ENCODE assay signal across 8 cellular contexts in genomic region chr10:132397036-132397541, GRCh38. TPM values are rescaled to one million over a fixed set of nuclear protein-coding genes. Genes with fewer than 3 reads are reported as not detected.
DNase-seq lines count a peak whose midpoint lies in the region; ATAC-seq lines count a peak whose summit lies in the region.

PWWP2B (plus strand) TSS chr10:132397200; CDS start chr10:132397227, 27 bp downstream.

- peak; percentile 36 for ATAC-seq in HG03520 (IDR thresholded peaks at IDR 0.05; ENCODE audit: unreplicated experiment)

- DNase-seq in NOMO-1 (lab: John Stamatoyannopoulos, UW; ENCODE audit: unreplicated experiment in 2 of 2) = peak; percentile 13 to 48
- no peak for DNase-seq in NOMO-1 treated with DMSO at 0.1 percent for 48 hours (lab: John Stamatoyannopoulos, UW; ENCODE audit: unreplicated experiment)
- peak; percentile 50 for DNase-seq in activated CD4-positive, alpha-beta T cell treated with anti-CD3 and anti-CD28 coated beads for 48 hours
- DNase-seq in effector CD4-positive, alpha-beta T cell = peak; percentile 52
- DNase-seq in mesenteric fat pad (ENCODE audit: low spot score) = no peak
- peak; percentile 37 for DNase-seq in stimulated activated naive CD4-positive, alpha-beta T cell treated with Interleukin-2 at 50 U/mL for 16 hours (lab: John Stamatoyannopoulos, UW)
- DNase-seq in NCI-H1105 treated with DMSO at 0.1 percent for 48 hours (lab: John Stamatoyannopoulos, UW) = no peak

RNA-seq across cellular contexts. Expression of gene PWWP2B, which starts in this region (rescaled TPM):
- total RNA-seq in mesenteric fat pad = 30.4 TPM

Comparison
In these comparisons a context has a peak if more than half of its experiments do, and no peak if none do; other contexts are left out.
1. DNase-seq: peak in NOMO-1 (2 of 2), activated CD4-positive, alpha-beta T cell treated with anti-CD3 and anti-CD28 coated beads for 48 hours (single experiment), effector CD4-positive, alpha-beta T cell (single experiment) and stimulated activated naive CD4-positive, alpha-beta T cell treated with Interleukin-2 at 50 U/mL for 16 hours (single experiment); none in NOMO-1 treated with DMSO at 0.1 percent for 48 hours (single experiment), mesenteric fat pad (single experiment) and NCI-H1105 treated with DMSO at 0.1 percent for 48 hours (single experiment).